ENCODE assay signal across 12 cellular contexts in the genomic region with DNA sequence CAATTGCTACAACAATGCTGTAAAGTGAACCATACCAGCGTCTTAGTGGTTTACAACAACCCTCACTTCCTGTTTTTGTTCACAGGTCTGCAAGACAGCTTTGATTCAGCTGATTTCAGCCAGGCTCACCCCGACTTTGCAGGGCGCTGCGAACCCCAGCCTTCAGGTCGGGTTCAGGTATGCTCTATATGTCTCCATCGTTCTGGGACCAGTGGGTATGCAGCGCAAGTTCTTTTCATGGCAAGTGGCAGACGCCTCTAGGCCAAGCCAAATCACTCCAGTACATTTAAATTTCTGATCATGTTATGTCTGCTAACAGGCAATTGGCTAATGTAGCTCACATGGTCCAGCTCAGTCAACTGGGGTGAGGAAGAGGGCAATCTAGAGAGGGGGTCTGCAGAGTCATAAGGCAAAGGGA. TPM values are rescaled to one million over a fixed set of nuclear protein-coding genes. Genes with fewer than 3 reads are reported as not detected.
A peak's percentile ranks its signal among the peaks of the same experiment; 100 is the strongest.
DNase-seq lines count a peak whose midpoint lies in the region; ATAC-seq, FAIRE-seq and TF ChIP-seq lines count a peak whose summit lies in the region.
"Had no signal": no experiment of that assay in that cellular context is flagged by ENCODE, and none has a peak within 500 bp of the region (broad histone marks: within the 10 kb centered on the region; RNA-seq: fewer than 3 reads in every experiment).

No MANE protein-coding gene starts in this region.

- no peaks in the 10 kb centered on the region for H3K79me2 ChIP-seq in GM12878 (ENCODE audit: control insufficient read depth, insufficient read depth, low read length)

- WGBS in GM12878 (ENCODE audit: insufficient coverage, insufficient replicate concordance, low lambda C conversion rate, missing lambda C conversion rate) = 23% methylated on average over 8 of the region's 8 CpGs

- TF ChIP-seq POLR2A in GM12891 (IDR thresholded peaks at IDR 0.05; ENCODE audit: low read depth, low read length) (no peak), GM12878 (IDR thresholded peaks at IDR 0.05; ENCODE audit: low read depth, low read length) (no peak)

- intact Hi-C loops in GM12878 (cut with micrococcal nuclease; ENCODE audit: unreplicated experiment) = no loop called here

- TF ChIP-seq EP300 in GM12878 (IDR thresholded peaks at IDR 0.05; ENCODE audit: borderline replicate concordance in 1 of 2, control insufficient read depth in 1 of 2, low read depth in 2 of 2, low read length in 2 of 2) = no peak

- no peak for TF ChIP-seq RAD21 in GM12878 (IDR thresholded peaks at IDR 0.05; ENCODE audit: insufficient read depth, low read depth, low read length)

- RAD21 ChIA-PET in GM12878 (lab: Charles Lee; ENCODE audit: unreplicated experiment) = no interaction called here

- DNase-seq in GM12891 (ENCODE audit: insufficient read length, low spot score) (peak; percentile 20), NOMO-1 treated with DMSO at 0.1 percent for 48 hours (lab: John Stamatoyannopoulos, UW; ENCODE audit: unreplicated experiment) (peak; percentile 59), GM12878 (ENCODE audit: low read depth, low spot score) (no peak), nucleus accumbens (lab: John Stamatoyannopoulos, UW) (no peak), NCI-H1092 (lab: John Stamatoyannopoulos, UW) (no peak)
- DNase-seq: amniotic stem cell; IMR-90; stimulated activated naive CD8-positive, alpha-beta T cell treated with anti-CD3 and anti-CD28 coated beads, Interleukin-15, Interleukin-2, amounts not matched to agents 100 U/mL and 50 U/mL, for 24 hours had no signal

- no peak overlapping the region for H3K9ac ChIP-seq in GM12878 (ENCODE audit: control insufficient read depth, insufficient read depth, low read length)

- H3K4me2 ChIP-seq in GM12878 (ENCODE audit: control insufficient read depth, insufficient read depth) = no peak overlapping the region
- H3K4me2 ChIP-seq: smooth muscle cell had no signal

- H2AFZ ChIP-seq in GM12878 (ENCODE audit: control insufficient read depth, low read depth, low read length) = no peak overlapping the region

- POLR2A ChIA-PET in GM12878 (lab: Charles Lee) = no interaction called here

- SMC1A ChIA-PET in GM12878 (lab: Charles Lee; ENCODE audit: uncharacterized antibody, unreplicated experiment) = no interaction called here

- TF ChIP-seq CTCF in GM12878 (IDR thresholded peaks at IDR 0.05 in 2 of 3, conservative IDR thresholded peaks at IDR 0.05 in 1 of 3; ENCODE audit: control insufficient read depth in 2 of 3, extremely low read depth in 1 of 3, insufficient read depth in 1 of 3, low read depth in 3 of 3, low read length in 3 of 3) = no peak

- H3K9me3 ChIP-seq in GM12878 (replicated peaks; ENCODE audit: control insufficient read depth, insufficient read depth, low read length) = no peaks in the 10 kb centered on the region

- FAIRE-seq in GM12891 (lab: Jason Lieb, UNC) (no peak), GM12878 (lab: Jason Lieb, UNC) (no peak)

- in situ Hi-C loops in GM12878 (cut with MboI) = no loop called here

- H3K4me1 ChIP-seq in GM12878 (ENCODE audit: control insufficient read depth, insufficient read depth, low read length) = no peaks in the 10 kb centered on the region

- BruUV-seq in GM12878 (replicated peaks; lab: Mats Ljungman, UMichigan) = no TSS peak

- H3K36me3 ChIP-seq in GM12878 (ENCODE audit: control insufficient read depth in 2 of 2, insufficient read depth in 2 of 2, low read length in 1 of 2) = no peaks in the 10 kb centered on the region

- no peak overlapping the region for H3K4me3 ChIP-seq in GM12878
- H3K4me3 ChIP-seq: smooth muscle cell had no signal

- H3K27me3 ChIP-seq in GM12878 (replicated peaks in 1 of 2; ENCODE audit: control insufficient read depth in 2 of 2, insufficient read depth in 2 of 2, low read length in 1 of 2) = no peaks in the 10 kb centered on the region; a peak in 2 of 4 replicates

- CTCF ChIA-PET in GM12878 (lab: Yijun Ruan, JAX) = interaction anchor here (0.6 kb wide), 1 partner anchor 196 kb away, joined by 3 read pairs; no protein-coding TSS in a partner anchor

- no peak overlapping the region for H3K27ac ChIP-seq in GM12878 (ENCODE audit: control insufficient read depth, insufficient read depth)

- ATAC-seq in GM21717 (IDR thresholded peaks at IDR 0.05; ENCODE audit: unreplicated experiment) = peak; percentile 94
- ATAC-seq in GM12878 = peak; percentile 64
- no peak for ATAC-seq in HG02870 (IDR thresholded peaks at IDR 0.05; ENCODE audit: unreplicated experiment)
- ATAC-seq in GM19328 (IDR thresholded peaks at IDR 0.05; ENCODE audit: unreplicated experiment) = no peak
- ATAC-seq: stimulated activated naive CD8-positive, alpha-beta T cell treated with anti-CD3 and anti-CD28 coated beads, Interleukin-15, Interleukin-2, amounts not matched to agents 100 U/mL and 50 U/mL, for 24 hours had no signal

- H4K20me1 ChIP-seq in GM12878 (ENCODE audit: control insufficient read depth, insufficient read depth) = no peaks in the 10 kb centered on the region

TF ChIP-seq in GM12891, 5 proteins besides CTCF, POLR2A, EP300 and RAD21:
- peak; percentile 88 for TF ChIP-seq SPI1 (IDR thresholded peaks at IDR 0.05; ENCODE audit: low read depth, low read length)
- no peak for TF ChIP-seq PAX5 (IDR thresholded peaks at IDR 0.05; ENCODE audit: insufficient read depth, low read length, severe bottlenecking)

TF ChIP-seq in GM12878, 131 proteins besides CTCF, POLR2A, EP300 and RAD21 (continues in another document):
- TF ChIP-seq LARP7 (IDR thresholded peaks at IDR 0.05) = no peak
- TF ChIP-seq FOS (IDR thresholded peaks at IDR 0.05; ENCODE audit: borderline replicate concordance, extremely low read depth, insufficient read length) = no peak
- no peak for TF ChIP-seq RAD51 (IDR thresholded peaks at IDR 0.05)
- TF ChIP-seq, protein P1, sequence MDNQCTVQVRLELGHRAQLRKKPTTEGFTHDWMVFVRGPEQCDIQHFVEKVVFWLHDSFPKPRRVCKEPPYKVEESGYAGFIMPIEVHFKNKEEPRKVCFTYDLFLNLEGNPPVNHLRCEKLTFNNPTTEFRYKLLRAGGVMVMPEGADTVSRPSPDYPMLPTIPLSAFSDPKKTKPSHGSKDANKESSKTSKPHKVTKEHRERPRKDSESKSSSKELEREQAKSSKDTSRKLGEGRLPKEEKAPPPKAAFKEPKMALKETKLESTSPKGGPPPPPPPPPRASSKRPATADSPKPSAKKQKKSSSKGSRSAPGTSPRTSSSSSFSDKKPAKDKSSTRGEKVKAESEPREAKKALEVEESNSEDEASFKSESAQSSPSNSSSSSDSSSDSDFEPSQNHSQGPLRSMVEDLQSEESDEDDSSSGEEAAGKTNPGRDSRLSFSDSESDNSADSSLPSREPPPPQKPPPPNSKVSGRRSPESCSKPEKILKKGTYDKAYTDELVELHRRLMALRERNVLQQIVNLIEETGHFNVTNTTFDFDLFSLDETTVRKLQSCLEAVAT (IDR thresholded peaks at IDR 0.05) = no peak
- no peak for TF ChIP-seq BCLAF1 (IDR thresholded peaks at IDR 0.05)
- peak; percentile 89 for TF ChIP-seq SPI1 (IDR thresholded peaks at IDR 0.05; ENCODE audit: borderline replicate concordance, insufficient read depth, low read depth, low read length)
- TF ChIP-seq RELA (IDR thresholded peaks at IDR 0.05; ENCODE audit: borderline replicate concordance, partially characterized antibody) = no peak
- TF ChIP-seq CREM (IDR thresholded peaks at IDR 0.05; ENCODE audit: low read depth) = no peak

RNA-seq across cellular contexts. Expression of gene RGMA, which starts 52.4 kb away (rescaled TPM):
- polyA plus RNA-seq in GM12891 (2012; ENCODE audit: low read depth, missing spikeins) = not detected
- total RNA-seq in GM12878 (2013; cell fraction: nucleolus; rRNA removed) = not detected in 2 replicates
- total RNA-seq in GM12878 (2014; rRNA removed) (not detected in 2 replicates), GM12878 (2014; rRNA removed; fragmentation: Illumina TruSeq; extraction: Trizol) (not detected in 2 replicates), GM12878 (2021) (0.13 TPM in 1 of 2 replicates, not detected in the other)
- polyA plus RNA-seq in GM12878 (2011; ENCODE audit: low read depth) = not detected
- polyA plus RNA-seq in GM12878 (2011; rRNA removed) (not detected in 2 replicates), GM12878 (2014; fragmentation: Illumina TruSeq; extraction: Trizol) (not detected in 2 replicates), GM12878 (2014; fragmentation: Nextera tagmentation; extraction: Ambion mirVana) (not detected), GM12878 (2014; rRNA removed) (not detected in 2 replicates), GM12878 (2016; fragmentation: Nextera tagmentation; extraction: Ambion mirVana) (not detected)
- under 0.01 TPM in 1 of 2 replicates, not detected in the other for polyA plus RNA-seq in GM12878 (2011; cell fraction: cytosol; rRNA removed)
- polyA plus RNA-seq in GM12878 (2011; cell fraction: nucleus; rRNA removed) = not detected in 2 replicates
- 0.01 TPM in 1 of 2 replicates, not detected in the other for polyA plus RNA-seq in GM12878 (2012)
- polyA minus RNA-seq in GM12878 (2011; rRNA and poly(A)+ RNA removed) = not detected in 2 replicates
- polyA minus RNA-seq in GM12878 (2011; cell fraction: cytosol; rRNA and poly(A)+ RNA removed) = not detected in 2 replicates
- not detected in 2 replicates for polyA minus RNA-seq in GM12878 (2011; cell fraction: nucleus; rRNA and poly(A)+ RNA removed)

Comparison
In these comparisons a context has a peak if more than half of its experiments do, and no peak if none do; other contexts are left out.
1. DNase-seq: peak in GM12891 (single experiment) and NOMO-1 treated with DMSO at 0.1 percent for 48 hours (single experiment); none in GM12878 (single experiment), nucleus accumbens (0 of 56) and NCI-H1092 (single experiment).
2. ATAC-seq: peak in GM21717 (single experiment) and GM12878 (single experiment); none in HG02870 (single experiment) and GM19328 (single experiment).